ENCODE assay signal across 17 cellular contexts in the genomic region with DNA sequence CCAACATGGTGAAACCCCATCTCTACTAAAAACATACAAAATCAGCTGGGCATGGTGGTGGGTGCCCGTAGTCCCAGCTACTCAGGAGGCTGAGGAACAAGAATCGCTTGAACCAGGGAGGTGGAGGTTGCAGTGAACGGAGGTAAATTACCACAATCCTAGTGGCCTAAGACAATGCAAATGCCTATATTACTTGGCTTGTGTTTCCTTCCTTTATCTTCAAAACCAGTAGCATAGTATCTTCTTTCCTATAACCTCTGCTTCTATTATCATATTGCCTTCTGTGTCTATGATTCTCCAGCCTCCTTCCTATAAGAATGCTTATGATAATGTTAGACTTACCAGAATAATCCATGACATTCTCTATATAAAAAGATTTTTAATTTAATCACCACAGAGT.
"Had no signal": no experiment of that assay in that cellular context is flagged by ENCODE, and none has a peak within 500 bp of the region (broad histone marks: within the 10 kb centered on the region; RNA-seq: fewer than 3 reads in every experiment).

No MANE protein-coding gene starts in this region.

- ATAC-seq: left ventricle myocardium superior, right cardiac atrium, upper lobe of right lung had no signal

- DNase-seq: activated CD4-positive, alpha-beta T cell treated with anti-CD3 and anti-CD28 coated beads for 4 hours; activated CD4-positive, alpha-beta T cell treated with anti-CD3 and anti-CD28 coated beads, Interleukin-2, amount 50 U/mL, for 48 hours; activated CD4-positive, CD25-positive, alpha-beta regulatory T cell; activated CD8-positive, alpha-beta memory T cell treated with anti-CD3 and anti-CD28 coated beads for 24 hours; activated effector memory CD4-positive, alpha-beta T cell treated with anti-CD3 and anti-CD28 coated beads, Interleukin-2, amount 50 U/mL, for 16 hours; activated naive CD4-positive, alpha-beta T cell treated with anti-CD3 and anti-CD28 coated beads, Interleukin-2, amount 10 ng/mL, durations not matched to agents 7 days and 5 days; amniotic stem cell; brain microvascular endothelial cell; dorsolateral prefrontal cortex; effector memory CD4-positive, alpha-beta T cell; left ventricle myocardium superior; posterior cingulate gyrus; right cardiac atrium; stimulated activated naive CD4-positive, alpha-beta T cell; tibial artery; upper lobe of right lung had no signal

- H3K4me3 Mint-ChIP-seq: activated naive CD4-positive, alpha-beta T cell treated with anti-CD3 and anti-CD28 coated beads, Interleukin-2, amount 10 ng/mL, durations not matched to agents 7 days and 5 days; nephron had no signal

- H3K27me3 Mint-ChIP-seq: activated naive CD4-positive, alpha-beta T cell treated with anti-CD3 and anti-CD28 coated beads, Interleukin-2, amount 10 ng/mL, durations not matched to agents 7 days and 5 days had no signal

- H3K27ac Mint-ChIP-seq: activated naive CD4-positive, alpha-beta T cell treated with anti-CD3 and anti-CD28 coated beads, Interleukin-2, amount 10 ng/mL, durations not matched to agents 7 days and 5 days; nephron had no signal

- H3K4me1 Mint-ChIP-seq: activated naive CD4-positive, alpha-beta T cell treated with anti-CD3 and anti-CD28 coated beads, Interleukin-2, amount 10 ng/mL, durations not matched to agents 7 days and 5 days; nephron had no signal

- H3K9me3 Mint-ChIP-seq: activated naive CD4-positive, alpha-beta T cell treated with anti-CD3 and anti-CD28 coated beads, Interleukin-2, amount 10 ng/mL, durations not matched to agents 7 days and 5 days; nephron had no signal

- H3K36me3 Mint-ChIP-seq: activated naive CD4-positive, alpha-beta T cell treated with anti-CD3 and anti-CD28 coated beads, Interleukin-2, amount 10 ng/mL, durations not matched to agents 7 days and 5 days had no signal
